9 cellular contexts compared by ENCODE assay signal in genomic region chr6:53682654-53683053, GRCh38. TPM values are rescaled to one million over a fixed set of nuclear protein-coding genes. Genes with fewer than 3 reads are reported as not detected.
"Had no signal": no experiment of that assay in that cellular context is flagged by ENCODE, and none has a peak within 500 bp of the region (broad histone marks: within the 10 kb centered on the region; RNA-seq: fewer than 3 reads in every experiment).

No MANE protein-coding gene starts in this region.

- H3K36me3 ChIP-seq: HAP-1 had no signal

- H3K4me3 ChIP-seq: GM23338, HAP-1, K562 had no signal

- FAIRE-seq: H1, H54, K562 had no signal

- DNase-seq: HFFc6, IMR-90, KG1 had no signal

- ATAC-seq: GM23338, HCT116, K562 had no signal

RNA-seq across cellular contexts. Expression of gene KLHL31, which starts 17.1 kb away (rescaled TPM):
- total RNA-seq: HFFc6, IMR-90, K562 had no signal
